1 cellular context compared by ENCODE assay signal in the genomic region with DNA sequence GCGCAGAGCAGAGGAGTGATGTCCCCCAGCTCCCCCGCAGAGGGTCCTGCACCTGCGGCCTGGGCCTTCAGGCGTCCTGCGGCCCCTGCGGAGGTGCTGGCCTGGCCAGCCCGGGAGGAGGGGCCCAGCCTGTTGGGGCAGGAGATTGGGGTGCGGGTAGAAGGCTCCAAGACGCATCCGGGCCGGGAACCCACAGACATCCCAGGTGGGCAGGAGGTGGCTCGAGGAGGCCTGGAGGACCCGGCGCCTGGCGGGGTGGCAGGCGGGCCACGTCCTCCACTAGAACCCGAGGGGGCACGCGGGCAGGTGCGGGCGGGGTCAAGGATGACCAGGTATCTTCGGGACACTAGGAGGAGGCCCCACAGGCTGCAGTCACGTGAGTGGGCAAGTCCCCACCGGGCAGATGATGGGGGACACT.
TF ChIP-seq lines count a peak whose summit lies in the region.

No MANE protein-coding gene starts in this region.

TF ChIP-seq in endothelial cell of umbilical vein, 7 proteins besides CTCF, POLR2A, EP300 and RAD21:
- TF ChIP-seq FOS (IDR thresholded peaks at IDR 0.05; ENCODE audit: borderline replicate concordance, insufficient read depth, low read length) (no peak), MAX (IDR thresholded peaks at IDR 0.05; ENCODE audit: insufficient read depth, insufficient read length) (no peak), MYC (IDR thresholded peaks at IDR 0.05; ENCODE audit: low read depth, low read length) (no peak), JUN (IDR thresholded peaks at IDR 0.05; ENCODE audit: borderline replicate concordance, insufficient read depth, insufficient read length, low read depth) (no peak), GATA2 (IDR thresholded peaks at IDR 0.05; ENCODE audit: insufficient read depth, insufficient read length, low read depth, low read length) (no peak), POLR2AphosphoS5 (IDR thresholded peaks at IDR 0.05; ENCODE audit: insufficient read depth, low read depth, low read length) (no peak), EZH2 (IDR thresholded peaks at IDR 0.05; ENCODE audit: borderline replicate concordance, low read depth, low read length, severe bottlenecking) (no peak)
